ENCODE assay signal across 1 cellular context in the genomic region with DNA sequence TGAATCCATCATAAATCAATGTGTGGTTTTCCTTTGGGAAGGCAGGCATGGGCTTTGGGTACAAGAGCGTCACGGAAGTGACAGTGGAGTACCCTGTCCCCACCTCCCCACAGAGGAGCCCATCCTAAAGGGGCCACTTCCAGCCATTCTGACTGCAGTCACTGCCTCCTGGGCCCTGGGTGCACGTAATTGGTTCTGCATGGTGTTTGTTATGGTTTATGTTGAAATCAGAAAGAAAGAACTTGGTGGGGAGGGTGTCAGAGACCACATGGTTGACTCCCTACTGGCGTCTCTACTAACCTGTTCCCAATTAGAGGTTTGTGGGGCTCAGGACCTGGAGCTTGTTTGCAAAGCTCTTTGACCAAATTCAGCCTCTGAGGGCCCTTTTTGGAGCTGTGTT.
TF ChIP-seq lines count a peak whose summit lies in the region.

No MANE protein-coding gene starts in this region.

TF ChIP-seq in IMR-90, 13 proteins besides CTCF, POLR2A, EP300 and RAD21:
- TF ChIP-seq SMC3 (IDR thresholded peaks at IDR 0.05; ENCODE audit: low read depth, low read length) (no peak), CHD1 (IDR thresholded peaks at IDR 0.05; ENCODE audit: low read depth, low read length) (no peak), RCOR1 (IDR thresholded peaks at IDR 0.05; ENCODE audit: insufficient replicate concordance, low read length) (no peak), RFX5 (IDR thresholded peaks at IDR 0.05; ENCODE audit: low read depth, low read length) (no peak), ELK1 (IDR thresholded peaks at IDR 0.05; ENCODE audit: borderline replicate concordance, low read depth, low read length) (no peak)
